In genomic region chr7:24137338-24137737, GRCh38 we compare ENCODE assay signal across 38 cellular contexts.
"Had no signal": no experiment of that assay in that cellular context is flagged by ENCODE, and none has a peak within 500 bp of the region (broad histone marks: within the 10 kb centered on the region; RNA-seq: fewer than 3 reads in every experiment).

No MANE protein-coding gene starts in this region.

- ATAC-seq: activated naive CD8-positive, alpha-beta T cell treated with anti-CD3 and anti-CD28 coated beads, Interleukin-2, amount 50 U/mL, for 24 hours; activated T-cell treated with anti-CD3 and anti-CD28 coated beads, Interleukin-2, amount 50 U/mL, for 4 hours; activated T-cell treated with anti-CD3 and anti-CD28 coated beads, Interleukin-2, amount 50 U/mL, for 72 hours; activated T-helper 17 cell treated with anti-CD3 and anti-CD28 coated beads, Interleukin-2, amount 50 U/mL, for 72 hours; body of pancreas had no signal

- H3K36me3 ChIP-seq: adrenal gland, ascending aorta, brain microvascular endothelial cell, breast epithelium, cardiac muscle cell had no signal

- H3K27ac Mint-ChIP-seq: activated naive CD4-positive, alpha-beta T cell treated with anti-CD3 and anti-CD28 coated beads for 36 hours; activated naive CD4-positive, alpha-beta T cell treated with anti-CD3 and anti-CD28 coated beads, Interleukin-2, amount 10 ng/mL, durations not matched to agents 7 days and 5 days; activated naive CD4-positive, alpha-beta T cell treated with anti-CD3 and anti-CD28 coated beads, Interleukin-2, amount 50 U/mL, for 24 hours; activated naive CD8-positive, alpha-beta T cell; activated naive CD8-positive, alpha-beta T cell treated with anti-CD3 and anti-CD28 coated beads for 36 hours; activated naive CD8-positive, alpha-beta T cell treated with anti-CD3 and anti-CD28 coated beads, Interleukin-2, amount 10 ng/mL, durations not matched to agents 7 days and 5 days; activated naive CD8-positive, alpha-beta T cell treated with anti-CD3 and anti-CD28 coated beads, Interleukin-2, amount 50 U/mL, for 24 hours; activated T-cell treated with anti-CD3 and anti-CD28 coated beads, Interleukin-2, amount 50 U/mL, for 24 hours; activated T-cell treated with anti-CD3 and anti-CD28 coated beads, Interleukin-2, amount 50 U/mL, for 72 hours; activated T-helper 1 cell treated with anti-CD3 and anti-CD28 coated beads, Interleukin-12 subunit alpha, Interleukin-12 subunit beta, Interleukin-2, Interleukin-4 antibody, amounts not matched to agents 30 ng/mL and 10 ng/mL and 1 ng/mL, durations not matched to agents 14 hours and 24 hours and 36 hours; activated T-helper 17 cell treated with anti-CD3 and anti-CD28 coated beads, Interleukin-2, amount 50 U/mL, for 72 hours; activated T-helper 2 cell treated with anti-CD3 and anti-CD28 coated beads, Interferon-gamma antibody, Interleukin-2, Interleukin-4, amounts not matched to agents 10 μg/mL and 5 μg/mL and 100 μg/mL, durations not matched to agents 14 hours and 24 hours and 36 hours; brain had no signal

- H3K36me3 Mint-ChIP-seq: activated naive CD4-positive, alpha-beta T cell treated with anti-CD3 and anti-CD28 coated beads, Interleukin-2, amount 10 ng/mL, durations not matched to agents 7 days and 5 days; activated naive CD4-positive, alpha-beta T cell treated with anti-CD3 and anti-CD28 coated beads, Interleukin-2, amount 50 U/mL, for 24 hours; activated naive CD8-positive, alpha-beta T cell; activated naive CD8-positive, alpha-beta T cell treated with anti-CD3 and anti-CD28 coated beads for 36 hours; activated naive CD8-positive, alpha-beta T cell treated with anti-CD3 and anti-CD28 coated beads, Interleukin-2, amount 10 ng/mL, durations not matched to agents 7 days and 5 days; brain had no signal

- H3K27me3 ChIP-seq: adrenal gland, ascending aorta, body of pancreas, brain microvascular endothelial cell, breast epithelium, cardiac muscle cell had no signal

- H3K4me1 ChIP-seq: adrenal gland, ascending aorta, body of pancreas, breast epithelium had no signal

- DNase-seq: activated effector memory CD4-positive, alpha-beta T cell treated with anti-CD3 and anti-CD28 coated beads, Interleukin-2, amount 50 U/mL, for 16 hours; activated effector memory CD4-positive, alpha-beta T cell treated with Interleukin-2 at 50 U/mL for 16 hours; activated gamma-delta T cell; activated gamma-delta T cell treated with Interleukin-2 at 50 U/mL for 16 hours; activated naive CD4-positive, alpha-beta T cell; activated naive CD4-positive, alpha-beta T cell treated with anti-CD3 and anti-CD28 coated beads for 36 hours; activated naive CD4-positive, alpha-beta T cell treated with anti-CD3 and anti-CD28 coated beads, Interleukin-2, amount 10 ng/mL, durations not matched to agents 7 days and 5 days; activated naive CD4-positive, alpha-beta T cell treated with anti-CD3 and anti-CD28 coated beads, Interleukin-2, amount 50 U/mL, for 16 hours; activated naive CD4-positive, alpha-beta T cell treated with Interleukin-2 at 50 U/mL for 16 hours; activated naive CD8-positive, alpha-beta T cell treated with anti-CD3 and anti-CD28 coated beads for 36 hours; activated naive CD8-positive, alpha-beta T cell treated with anti-CD3 and anti-CD28 coated beads, Interleukin-2, amount 10 ng/mL, durations not matched to agents 7 days and 5 days; activated naive CD8-positive, alpha-beta T cell treated with anti-CD3 and anti-CD28 coated beads, Interleukin-2, amount 50 U/mL, for 24 hours; activated T-cell treated with anti-CD3 and anti-CD28 coated beads for 4 hours; activated T-cell treated with anti-CD3 and anti-CD28 coated beads, Interleukin-2, amount 50 U/mL, for 1 hour; activated T-cell treated with anti-CD3 and anti-CD28 coated beads, Interleukin-2, amount 50 U/mL, for 24 hours; activated T-cell treated with anti-CD3 and anti-CD28 coated beads, Interleukin-2, amount 50 U/mL, for 4 hours; activated T-cell treated with anti-CD3 and anti-CD28 coated beads, Interleukin-2, amount 50 U/mL, for 48 hours; activated T-cell treated with anti-CD3 and anti-CD28 coated beads, Interleukin-2, amount 50 U/mL, for 72 hours; adrenal gland; amniotic stem cell; amygdala; anterior cingulate cortex; aorta; body of pancreas; brain microvascular endothelial cell; caudate nucleus; central memory CD4-positive, alpha-beta T cell; cerebellar nuclear complex had no signal

- H3K27ac ChIP-seq: adrenal gland, ascending aorta, body of pancreas, brain microvascular endothelial cell, breast epithelium, cardiac muscle cell had no signal

- H3K4me3 ChIP-seq: adrenal gland, ascending aorta, body of pancreas, breast epithelium, cardiac muscle cell had no signal

- H3K9me3 Mint-ChIP-seq: activated naive CD4-positive, alpha-beta T cell treated with anti-CD3 and anti-CD28 coated beads for 36 hours; activated naive CD4-positive, alpha-beta T cell treated with anti-CD3 and anti-CD28 coated beads, Interleukin-2, amount 10 ng/mL, durations not matched to agents 7 days and 5 days; activated naive CD4-positive, alpha-beta T cell treated with anti-CD3 and anti-CD28 coated beads, Interleukin-2, amount 50 U/mL, for 24 hours; activated naive CD8-positive, alpha-beta T cell treated with anti-CD3 and anti-CD28 coated beads for 36 hours; activated naive CD8-positive, alpha-beta T cell treated with anti-CD3 and anti-CD28 coated beads, Interleukin-2, amount 10 ng/mL, durations not matched to agents 7 days and 5 days; activated naive CD8-positive, alpha-beta T cell treated with anti-CD3 and anti-CD28 coated beads, Interleukin-2, amount 50 U/mL, for 24 hours; activated T-cell treated with anti-CD3 and anti-CD28 coated beads, Interleukin-2, amount 50 U/mL, for 24 hours; activated T-cell treated with anti-CD3 and anti-CD28 coated beads, Interleukin-2, amount 50 U/mL, for 4 hours; activated T-cell treated with anti-CD3 and anti-CD28 coated beads, Interleukin-2, amount 50 U/mL, for 72 hours; activated T-helper 1 cell treated with anti-CD3 and anti-CD28 coated beads, Interleukin-12 subunit alpha, Interleukin-12 subunit beta, Interleukin-2, Interleukin-4 antibody, amounts not matched to agents 30 ng/mL and 10 ng/mL and 1 ng/mL, durations not matched to agents 14 hours and 24 hours and 36 hours; activated T-helper 17 cell treated with anti-CD3 and anti-CD28 coated beads, Interleukin-2, amount 50 U/mL, for 72 hours; activated T-helper 2 cell treated with anti-CD3 and anti-CD28 coated beads, Interferon-gamma antibody, Interleukin-2, Interleukin-4, amounts not matched to agents 10 μg/mL and 5 μg/mL and 100 μg/mL, durations not matched to agents 14 hours and 24 hours and 36 hours; brain; central memory CD8-positive, alpha-beta T cell had no signal

- H3K9me3 ChIP-seq: adrenal gland, ascending aorta, body of pancreas, breast epithelium had no signal
